19 cellular contexts compared by ENCODE assay signal in the genomic region with DNA sequence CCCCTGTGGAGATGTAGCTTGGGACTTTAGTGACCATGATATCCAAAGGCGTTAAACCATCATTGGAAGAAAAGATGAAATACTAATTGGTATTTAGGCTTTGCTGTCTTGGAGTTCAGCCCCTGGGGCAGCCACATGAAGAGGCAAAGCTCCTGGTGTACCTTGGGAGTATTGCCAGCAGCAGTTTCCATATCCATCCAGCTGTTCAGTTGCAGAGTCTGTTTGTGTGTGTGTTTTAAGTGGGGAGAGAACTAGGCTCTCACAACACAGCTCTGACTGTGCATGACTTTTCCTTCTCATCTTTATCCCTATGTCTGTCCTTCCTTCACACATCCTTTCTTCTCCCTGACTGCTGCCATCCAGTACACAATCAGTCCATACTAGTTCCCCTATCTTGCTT.
"Had no signal": no experiment of that assay in that cellular context is flagged by ENCODE, and none has a peak within 500 bp of the region (broad histone marks: within the 10 kb centered on the region; RNA-seq: fewer than 3 reads in every experiment).

No MANE protein-coding gene starts in this region.

- ATAC-seq: right cardiac atrium; right lobe of liver; stimulated activated effector memory CD8-positive, alpha-beta T cell treated with anti-CD3 and anti-CD28 coated beads, Interleukin-12 subunit alpha, Interleukin-12 subunit beta, amount 100 ng/mL, for 72 hours; stimulated activated naive B cell treated with anti-CD40 and anti-IgM and Interleukin-4, amounts not matched to agents 10 μg/mL and 1 μg/mL and 100 μg/mL, for 72 hours had no signal

- DNase-seq: occipital lobe; ovary; posterior cingulate gyrus; psoas muscle; right cardiac atrium; right lobe of liver; sigmoid colon; small intestine; stimulated activated CD4-positive, alpha-beta T cell treated with anti-CD3 and anti-CD28 coated beads, Interleukin-15, amount 100 ng/mL, for 24 hours; stimulated activated CD4-positive, alpha-beta T cell treated with anti-CD3 and anti-CD28 coated beads, Interleukin-2, amount 100 ng/mL, for 24 hours; stimulated activated CD4-positive, alpha-beta T cell treated with anti-CD3 and anti-CD28 coated beads, Interleukin-2, amount 100 ng/mL, for 48 hours; stimulated activated CD4-positive, alpha-beta T cell treated with anti-CD3 and anti-CD28 coated beads, Interleukin-4, amount 100 ng/mL, for 24 hours; stimulated activated naive B cell treated with anti-CD40 and anti-IgM and Interleukin-4, amounts not matched to agents 10 μg/mL and 1 μg/mL and 100 μg/mL, for 72 hours; stimulated activated naive CD4-positive, alpha-beta T cell treated with Interleukin-2 at 50 U/mL for 16 hours; stomach; thyroid gland; trophoblast cell; upper lobe of left lung had no signal
